ENCODE assay signal across 10 cellular contexts in the genomic region with DNA sequence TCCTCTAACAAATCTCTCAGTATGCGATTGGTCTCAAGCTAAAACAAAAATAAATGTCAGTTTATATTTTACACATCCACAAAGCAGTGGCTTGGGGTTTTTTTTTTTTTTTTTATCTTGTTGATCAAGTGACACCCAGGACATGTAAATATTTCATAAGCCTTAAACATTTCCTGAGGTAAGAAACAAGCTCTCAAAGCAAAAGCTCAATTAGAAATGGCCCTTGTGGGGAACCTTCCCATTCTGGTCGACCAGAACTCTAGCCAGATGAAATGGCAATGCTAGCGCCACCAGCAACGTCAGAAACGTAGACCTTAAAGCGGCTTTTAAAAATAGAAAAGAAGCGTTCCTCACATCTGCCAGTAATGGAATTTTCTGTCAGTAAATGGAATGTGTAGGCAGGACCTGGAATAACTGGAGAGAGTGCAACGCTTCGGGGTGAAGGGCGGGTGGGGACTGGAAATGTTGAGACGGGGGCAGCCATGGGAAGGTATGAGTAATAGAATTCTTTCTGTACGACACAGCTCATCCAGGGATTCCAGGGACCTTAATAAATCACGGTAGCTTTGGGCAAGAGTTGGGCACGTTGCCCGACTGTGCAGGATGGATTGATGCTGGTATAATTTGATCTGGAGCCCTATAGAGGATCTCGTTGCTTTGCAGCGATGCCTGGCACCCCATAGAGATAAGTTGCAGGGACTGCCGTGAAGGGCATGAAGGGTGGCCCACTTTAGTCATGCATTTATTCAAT. TPM values are rescaled to one million over a fixed set of nuclear protein-coding genes. Genes with fewer than 3 reads are reported as not detected.
DNase-seq lines count a peak whose midpoint lies in the region; ATAC-seq and TF ChIP-seq lines count a peak whose summit lies in the region.
"Had no signal": no experiment of that assay in that cellular context is flagged by ENCODE, and none has a peak within 500 bp of the region (broad histone marks: within the 10 kb centered on the region; RNA-seq: fewer than 3 reads in every experiment).

No MANE protein-coding gene starts in this region.

- H3K27me3 ChIP-seq in thoracic aorta (replicated peaks; ENCODE audit: insufficient read depth) = no peaks in the 10 kb centered on the region
- H3K27me3 ChIP-seq: heart left ventricle had no signal

- ATAC-seq in thoracic aorta (ENCODE audit: insufficient number of reproducible peaks, low FRiP score, low read depth) = no peak
- ATAC-seq in HG03175 (IDR thresholded peaks at IDR 0.05; ENCODE audit: unreplicated experiment) = no peak

- peak overlapping the region; percentile 22 for H3K4me3 ChIP-seq in thoracic aorta
- H3K4me3 ChIP-seq: heart left ventricle had no signal

- no peaks in the 10 kb centered on the region for H3K9me3 ChIP-seq in thoracic aorta
- H3K9me3 ChIP-seq: heart left ventricle had no signal

- DNase-seq in HS-27A (ENCODE audit: low read depth) = peak; percentile 100
- peak; percentile 93 for DNase-seq in amniotic epithelial cell (ENCODE audit: low read depth)
- DNase-seq in iris pigment epithelial cell (ENCODE audit: low read depth) = peak; percentile 83
- DNase-seq in thoracic aorta (ENCODE audit: low spot score) = peak; percentile 50
- no peak for DNase-seq in SHP77 (lab: John Stamatoyannopoulos, UW)
- no peak for DNase-seq in NCI-H2081 treated with DMSO at 0.1 percent for 48 hours (lab: John Stamatoyannopoulos, UW)
- DNase-seq: NCI-H526 treated with DMSO at 0.1 percent for 48 hours; stimulated activated CD4-positive, alpha-beta T cell treated with anti-CD3 and anti-CD28 coated beads, Interleukin-15, amount 100 ng/mL, for 24 hours had no signal

- H3K4me1 ChIP-seq in thoracic aorta (ENCODE audit: control insufficient read depth in 1 of 2, low read depth in 2 of 2) = peaks cover 13 to 33% of the 10 kb centered on the region in 2 donors

- H3K36me3 ChIP-seq in thoracic aorta = no peaks in the 10 kb centered on the region

- no peak for TF ChIP-seq CTCF in thoracic aorta (IDR thresholded peaks at IDR 0.05)

- H3K27ac ChIP-seq in thoracic aorta = peak overlapping the region; percentile 59 to 74

RNA-seq across cellular contexts. Expression of a gene that starts 44.4 kb away (rescaled TPM):
- 10 to 100 TPM; 19.4 to 23.3 TPM for total RNA-seq in thoracic aorta

RNA-seq across cellular contexts. Expression of a gene that starts 44.5 kb away (rescaled TPM):
- 10 to 100 TPM; 14.5 to 21.6 TPM for total RNA-seq in thoracic aorta

Comparison
In these comparisons a context has a peak if more than half of its experiments do, and no peak if none do; other contexts are left out.
1. DNase-seq: peak in HS-27A (single experiment), amniotic epithelial cell (single experiment), iris pigment epithelial cell (single experiment) and thoracic aorta (single experiment); none in SHP77 (0 of 2) and NCI-H2081 treated with DMSO at 0.1 percent for 48 hours (single experiment).